Comparison of ENCODE assay signal across 18 cellular contexts in the genomic region with DNA sequence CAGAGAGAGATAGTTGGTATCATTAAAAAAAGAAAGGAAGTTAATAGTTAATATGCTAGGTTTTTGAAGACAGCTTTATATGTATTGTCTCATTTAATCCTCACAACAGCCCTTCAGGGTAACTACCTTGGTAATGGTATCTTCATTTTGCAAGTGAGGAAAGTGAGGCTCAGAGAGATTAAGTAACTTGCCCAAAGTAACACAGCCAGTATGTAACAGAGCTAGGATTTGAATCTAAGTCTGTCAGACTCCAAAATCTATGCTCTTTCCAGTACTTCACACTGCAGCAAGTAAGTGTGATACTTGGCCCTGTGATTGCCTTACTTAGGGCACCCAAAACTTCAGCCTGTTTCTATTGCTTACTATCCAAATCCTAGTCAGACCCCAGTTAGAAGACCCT.
"Had no signal": no experiment of that assay in that cellular context is flagged by ENCODE, and none has a peak within 500 bp of the region (broad histone marks: within the 10 kb centered on the region; RNA-seq: fewer than 3 reads in every experiment).

No MANE protein-coding gene starts in this region.

- H3K4me3 ChIP-seq: esophagus squamous epithelium, gastroesophageal sphincter, mucosa of descending colon, sigmoid colon, skin epidermis, thoracic aorta, transverse colon had no signal

- DNase-seq: esophagus squamous epithelium; foreskin fibroblast; glutamatergic neuron; islet precursor cell; mucosa of descending colon; naive thymus-derived CD8-positive, alpha-beta T cell; posterior cingulate gyrus; sigmoid colon; stimulated activated CD4-positive, alpha-beta T cell treated with anti-CD3 and anti-CD28 coated beads, Interleukin-2, amount 100 ng/mL, for 24 hours; stimulated activated CD4-positive, alpha-beta T cell treated with anti-CD3 and anti-CD28 coated beads, Interleukin-4, amount 100 ng/mL, for 4 hours; stimulated activated naive B cell treated with anti-CD40 and anti-IgM and Interleukin-4, amounts not matched to agents 10 μg/mL and 1 μg/mL and 100 μg/mL, for 72 hours; stimulated activated naive CD8-positive, alpha-beta T cell treated with anti-CD3 and anti-CD28 coated beads, Interleukin-15, amount 100 ng/mL, for 72 hours; transverse colon had no signal

- H3K27ac ChIP-seq: esophagus squamous epithelium, gastroesophageal sphincter, sigmoid colon, skin epidermis, thoracic aorta, transverse colon had no signal

- H3K36me3 ChIP-seq: esophagus squamous epithelium, gastroesophageal sphincter, sigmoid colon, thoracic aorta, transverse colon had no signal

- H3K9me3 Mint-ChIP-seq: dendritic cell treated with granulocyte-macrophage colony-stimulating factor and Interleukin-4, amounts not matched to agents 40 ng/mL and 50 ng/mL, for 4 days; naive thymus-derived CD8-positive, alpha-beta T cell; stimulated activated naive B cell treated with anti-CD40 and anti-IgM and Interleukin-4, amounts not matched to agents 10 μg/mL and 1 μg/mL and 100 μg/mL, for 72 hours; stimulated activated naive CD8-positive, alpha-beta T cell treated with anti-CD3 and anti-CD28 coated beads, Interleukin-15, amount 100 ng/mL, for 72 hours had no signal

- ATAC-seq: gastroesophageal sphincter; left lobe of liver; mucosa of descending colon; naive thymus-derived CD8-positive, alpha-beta T cell; stimulated activated naive B cell treated with anti-CD40 and anti-IgM and Interleukin-4, amounts not matched to agents 10 μg/mL and 1 μg/mL and 100 μg/mL, for 72 hours; stimulated activated naive CD8-positive, alpha-beta T cell treated with anti-CD3 and anti-CD28 coated beads, Interleukin-15, amount 100 ng/mL, for 72 hours had no signal

- H3K27me3 ChIP-seq: esophagus squamous epithelium, gastroesophageal sphincter, sigmoid colon, transverse colon had no signal

- H3K27ac Mint-ChIP-seq: dendritic cell treated with granulocyte-macrophage colony-stimulating factor and Interleukin-4, amounts not matched to agents 40 ng/mL and 50 ng/mL, for 4 days; stimulated activated naive B cell treated with anti-CD40 and anti-IgM and Interleukin-4, amounts not matched to agents 10 μg/mL and 1 μg/mL and 100 μg/mL, for 72 hours; stimulated activated naive CD8-positive, alpha-beta T cell treated with anti-CD3 and anti-CD28 coated beads, Interleukin-15, amount 100 ng/mL, for 72 hours had no signal

- H3K4me3 Mint-ChIP-seq: dendritic cell treated with granulocyte-macrophage colony-stimulating factor and Interleukin-4, amounts not matched to agents 40 ng/mL and 50 ng/mL, for 4 days; naive thymus-derived CD8-positive, alpha-beta T cell; stimulated activated naive B cell treated with anti-CD40 and anti-IgM and Interleukin-4, amounts not matched to agents 10 μg/mL and 1 μg/mL and 100 μg/mL, for 72 hours; stimulated activated naive CD8-positive, alpha-beta T cell treated with anti-CD3 and anti-CD28 coated beads, Interleukin-15, amount 100 ng/mL, for 72 hours had no signal

- H3K27me3 Mint-ChIP-seq: dendritic cell treated with granulocyte-macrophage colony-stimulating factor and Interleukin-4, amounts not matched to agents 40 ng/mL and 50 ng/mL, for 4 days; naive thymus-derived CD8-positive, alpha-beta T cell; stimulated activated naive B cell treated with anti-CD40 and anti-IgM and Interleukin-4, amounts not matched to agents 10 μg/mL and 1 μg/mL and 100 μg/mL, for 72 hours; stimulated activated naive CD8-positive, alpha-beta T cell treated with anti-CD3 and anti-CD28 coated beads, Interleukin-15, amount 100 ng/mL, for 72 hours had no signal

- H3K9me3 ChIP-seq: esophagus squamous epithelium, gastroesophageal sphincter, mucosa of descending colon, sigmoid colon, thoracic aorta, transverse colon had no signal
